In the genomic region with DNA sequence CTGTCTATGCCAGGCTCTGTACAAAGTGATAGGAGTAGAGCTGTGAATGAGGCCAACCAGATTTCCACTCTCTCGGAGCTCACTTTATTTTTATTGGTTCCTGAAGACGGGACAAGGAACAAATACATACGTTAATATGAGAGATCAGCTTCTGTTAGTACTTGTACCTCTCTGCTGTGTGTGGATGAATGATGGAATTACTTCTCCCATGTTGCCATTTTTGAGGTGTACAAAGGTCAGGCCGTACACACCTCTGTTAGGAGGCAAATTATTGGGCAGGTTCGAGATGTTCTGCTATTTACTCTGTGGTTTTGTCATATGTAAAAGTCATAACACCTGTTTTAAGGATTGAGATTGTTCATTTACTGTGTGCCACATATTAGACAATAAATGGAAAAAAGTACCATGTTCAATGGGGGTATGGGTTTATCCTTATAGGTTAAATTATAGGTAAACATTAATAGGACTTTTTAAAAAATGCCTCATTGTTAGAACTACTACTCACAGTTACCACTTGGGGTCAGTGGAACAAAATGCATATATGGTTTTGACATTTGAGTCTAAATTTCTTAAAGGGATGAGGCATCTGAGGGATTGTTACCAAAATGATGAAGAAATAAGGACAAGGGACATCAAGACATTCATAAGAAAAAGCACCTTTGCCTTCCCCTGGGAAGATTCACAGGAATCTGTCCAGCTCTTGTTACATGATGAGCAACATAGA, we compare ENCODE assay signal across 9 cellular contexts. TPM values are rescaled to one million over a fixed set of nuclear protein-coding genes. Genes with fewer than 3 reads are reported as not detected.
DNase-seq lines count a peak whose midpoint lies in the region; ATAC-seq, FAIRE-seq and TF ChIP-seq lines count a peak whose summit lies in the region.
"Had no signal": no experiment of that assay in that cellular context is flagged by ENCODE, and none has a peak within 500 bp of the region (broad histone marks: within the 10 kb centered on the region; RNA-seq: fewer than 3 reads in every experiment).

No MANE protein-coding gene starts in this region.

- H3K9me3 ChIP-seq in pancreas = no peaks in the 10 kb centered on the region

- peak; percentile 47 for DNase-seq in ELR (ENCODE audit: low read depth)
- DNase-seq in Kasumi-1 (lab: John Stamatoyannopoulos, UW) = peak; percentile 9 to 22
- DNase-seq in cardiac fibroblast (ENCODE audit: low read depth in 2 of 2) = peak; percentile 60 to 63
- DNase-seq in pancreas = no peak
- DNase-seq in stimulated activated CD4-positive, alpha-beta T cell treated with anti-CD3 and anti-CD28 coated beads, Interleukin-2, amount 100 ng/mL, for 48 hours = no peak
- no peak for DNase-seq in NCI-H446 (lab: John Stamatoyannopoulos, UW)
- DNase-seq: posterior cingulate gyrus had no signal

- ATAC-seq in pancreas (peak in 1 of 4 donors; percentile 1), HG03097 (IDR thresholded peaks at IDR 0.05; ENCODE audit: low FRiP score, unreplicated experiment) (no peak), GM21447 (IDR thresholded peaks at IDR 0.05; ENCODE audit: unreplicated experiment) (no peak)

- 37 to 39% methylated on average over 5 of the region's 5 CpGs for WGBS in pancreas, 2 donors

- no peaks in the 10 kb centered on the region for H3K36me3 ChIP-seq in pancreas

- H3K27me3 ChIP-seq in pancreas = no peaks in the 10 kb centered on the region

- TF ChIP-seq CTCF in cardiac fibroblast (IDR thresholded peaks at IDR 0.05; ENCODE audit: low read depth, low read length) (peak; percentile 44), pancreas (IDR thresholded peaks at IDR 0.05) (no peak)

- no peak for FAIRE-seq in pancreas (lab: Jason Lieb, UNC)

- H3K27ac ChIP-seq in pancreas = peak overlapping the region; percentile 93 to 99 (median 98)

- peaks cover 10 to 14% (median 13%) of the 10 kb centered on the region in 3 donors for H3K4me1 ChIP-seq in pancreas

- H3K4me3 ChIP-seq in cardiac fibroblast (replicated peaks in 1 of 2; ENCODE audit: low read depth in 2 of 2, low read length in 2 of 2) (peak overlapping the region; percentile 74 to 93), pancreas (peak overlapping the region in 3 of 4 donors; percentile 50 to 74 (median 52))

- intact Hi-C loops in pancreas (cut with DNase I) = no loop called here

RNA-seq across cellular contexts. Expression of gene WBP11, which starts 26.9 kb away (rescaled TPM):
- 10 to 100 TPM; 12.5 to 28.5 (median 23.2) TPM for total RNA-seq in pancreas
- 10 to 100 TPM in 1 of 2 donors, 1 to 10 TPM in 1; 7.9 to 14.6 TPM for polyA plus RNA-seq in pancreas

RNA-seq across cellular contexts. Expression of gene C12orf60, which starts 27.1 kb away (rescaled TPM):
- total RNA-seq in pancreas = 1 to 10 TPM in 1 of 6 donors, under 1 TPM in 5; 0.28 to 1.0 (median 0.54) TPM
- polyA plus RNA-seq in pancreas = under 1 TPM; 0.72 to 0.89 TPM

RNA-seq across cellular contexts. Expression of gene SMCO3, which starts 37.6 kb away (rescaled TPM):
- total RNA-seq in pancreas = under 1 TPM in 3 of 6 donors, not detected in 3; 0.12 to 0.19 (median 0.15) TPM
- under 1 TPM; 0.21 to 0.30 TPM for polyA plus RNA-seq in pancreas

Comparison
In these comparisons a context has a peak if more than half of its experiments do, and no peak if none do; other contexts are left out.
1. DNase-seq: peak in ELR (single experiment), Kasumi-1 (2 of 2) and cardiac fibroblast (2 of 2); none in pancreas (0 of 6), stimulated activated CD4-positive, alpha-beta T cell treated with anti-CD3 and anti-CD28 coated beads, Interleukin-2, amount 100 ng/mL, for 48 hours (0 of 2) and NCI-H446 (0 of 2).